8 cellular contexts compared by ENCODE assay signal in genomic region chr3:177777699-177778098, GRCh38.
DNase-seq lines count a peak whose midpoint lies in the region; ATAC-seq and TF ChIP-seq lines count a peak whose summit lies in the region.

No MANE protein-coding gene starts in this region.

- H3K4me3 ChIP-seq in A673 (ENCODE audit: low read depth, low read length, poor library complexity, severe bottlenecking): no peak overlapping the region
- no peak overlapping the region for H3K4me3 ChIP-seq in cardiac fibroblast (replicated peaks in 1 of 2; ENCODE audit: low read depth in 2 of 2, low read length in 2 of 2)
- H3K4me3 ChIP-seq in right lobe of liver: no peak overlapping the region

- no peaks in the 10 kb centered on the region for H3K36me3 ChIP-seq in A673 (ENCODE audit: insufficient read depth, low read length, poor library complexity, severe bottlenecking)
- H3K36me3 ChIP-seq in right lobe of liver: no peaks in the 10 kb centered on the region

- WGBS in right lobe of liver (ENCODE audit: insufficient coverage, low coverage, low lambda C conversion rate, missing lambda C conversion rate): no CpG with 5 or more reads among the region's 1 CpG

- no peaks in the 10 kb centered on the region for H3K27me3 Mint-ChIP-seq in T-helper 17 cell

- H3K9me3 ChIP-seq in A673 (ENCODE audit: low read depth, low read length, poor library complexity, severe bottlenecking): no peaks in the 10 kb centered on the region
- H3K9me3 ChIP-seq in T-helper 17 cell (ENCODE audit: control insufficient read depth, low read length, poor library complexity, severe bottlenecking): no peaks in the 10 kb centered on the region
- H3K9me3 ChIP-seq in right lobe of liver: no peaks in the 10 kb centered on the region

- CTCF ChIA-PET in A673 (lab: Charles Lee): interaction anchor here (0.5 to 0.7 kb wide), 2 partner anchors 418 to 727 kb away, joined by 5 read pairs; no protein-coding TSS in a partner anchor

- H3K27me3 ChIP-seq in A673 (replicated peaks; ENCODE audit: insufficient read depth, low read depth, low read length, poor library complexity): no peaks in the 10 kb centered on the region
- no peaks in the 10 kb centered on the region for H3K27me3 ChIP-seq in right lobe of liver

- ATAC-seq in GM18502 (IDR thresholded peaks at IDR 0.05; ENCODE audit: poor library complexity, unreplicated experiment): peak; percentile 85
- ATAC-seq in HG02840 (IDR thresholded peaks at IDR 0.05; ENCODE audit: low FRiP score, unreplicated experiment): peak; percentile 83
- ATAC-seq in T-helper 17 cell: peak; percentile 50
- ATAC-seq in right lobe of liver: peak; percentile 94 to 96 (median 96)

- H3K27ac ChIP-seq in A673 (ENCODE audit: low read depth, low read length, poor library complexity, severe bottlenecking): no peak overlapping the region
- no peak overlapping the region for H3K27ac ChIP-seq in right lobe of liver

- POLR2A ChIA-PET in A673 (lab: Charles Lee; ENCODE audit: low non-redundant PET): no interaction called here

- peak overlapping the region; percentile 3 for H3K4me3 Mint-ChIP-seq in T-helper 17 cell

- peak; percentile 81 for TF ChIP-seq CTCF in A673 (conservative IDR thresholded peaks at IDR 0.05; ENCODE audit: low read depth, low read length)
- TF ChIP-seq CTCF in cardiac fibroblast (IDR thresholded peaks at IDR 0.05; ENCODE audit: low read depth, low read length): peak; percentile 62
- TF ChIP-seq CTCF in right lobe of liver (IDR thresholded peaks at IDR 0.05): peak; percentile 64 to 71 (median 70)

- H3K27ac Mint-ChIP-seq in T-helper 17 cell: no peak overlapping the region

- intact Hi-C loops in A673 (cut with micrococcal nuclease; ENCODE audit: unreplicated experiment): loop anchor here (2.0 to 10.0 kb wide), 5 partner anchors 333 to 723 kb away; partner anchors contain the start of gene TBL1XR1
- intact Hi-C loops in right lobe of liver (cut with DNase I): no loop called here

- peaks cover 12% of the 10 kb centered on the region for H3K4me1 Mint-ChIP-seq in T-helper 17 cell

- H3K4me1 ChIP-seq in A673 (ENCODE audit: insufficient read depth, low read length, poor library complexity, severe bottlenecking): peaks cover 27% of the 10 kb centered on the region
- peaks cover 0 to 10% (median 0%) of the 10 kb centered on the region in 4 donors for H3K4me1 ChIP-seq in right lobe of liver

- TF ChIP-seq POLR2A in right lobe of liver (IDR thresholded peaks at IDR 0.05): no peak

- peaks cover 2% of the 10 kb centered on the region for H3K36me3 Mint-ChIP-seq in T-helper 17 cell (ENCODE audit: low read depth)

- BruUV-seq in A673 (replicated peaks; lab: Mats Ljungman, UMichigan): no TSS peak

- peak; percentile 84 for DNase-seq in A673 (ENCODE audit: low spot score)
- DNase-seq in NCI-H1092 treated with DMSO at 0.1 percent for 48 hours (lab: John Stamatoyannopoulos, UW): peak; percentile 83
- peak in 1 of 3 donors; percentile 8 for DNase-seq in T-helper 17 cell
- peak; percentile 46 to 64 for DNase-seq in cardiac fibroblast (ENCODE audit: low read depth in 2 of 2)
- peak; percentile 35 to 67 (median 62) for DNase-seq in right lobe of liver
- peak; percentile 4 for DNase-seq in stimulated activated CD8-positive, alpha-beta memory T cell treated with anti-CD3 and anti-CD28 coated beads, Interleukin-7, amount 100 ng/mL, for 24 hours (ENCODE audit: low read depth)
